In genomic region chr3:41991399-41991798, GRCh38 we compare ENCODE assay signal across 17 cellular contexts.
"Had no signal": no experiment of that assay in that cellular context is flagged by ENCODE, and none has a peak within 500 bp of the region (broad histone marks: within the 10 kb centered on the region; RNA-seq: fewer than 3 reads in every experiment).

No MANE protein-coding gene starts in this region.

- H3K27ac ChIP-seq: coronary artery, dorsolateral prefrontal cortex, heart left ventricle, right atrium auricular region, tibial nerve had no signal

- H3K4me3 Mint-ChIP-seq: naive thymus-derived CD4-positive, alpha-beta T cell; neural crest cell; stimulated activated effector memory CD8-positive, alpha-beta T cell treated with anti-CD3 and anti-CD28 coated beads, Interleukin-12 subunit alpha, Interleukin-12 subunit beta, amount 100 ng/mL, for 72 hours had no signal

- H3K4me1 Mint-ChIP-seq: neural crest cell; stimulated activated effector memory CD8-positive, alpha-beta T cell treated with anti-CD3 and anti-CD28 coated beads, Interleukin-12 subunit alpha, Interleukin-12 subunit beta, amount 100 ng/mL, for 72 hours had no signal

- H3K36me3 Mint-ChIP-seq: naive thymus-derived CD4-positive, alpha-beta T cell; stimulated activated effector memory CD8-positive, alpha-beta T cell treated with anti-CD3 and anti-CD28 coated beads, Interleukin-12 subunit alpha, Interleukin-12 subunit beta, amount 100 ng/mL, for 72 hours had no signal

- H3K4me3 ChIP-seq: coronary artery, dorsolateral prefrontal cortex, heart left ventricle, right atrium auricular region, tibial nerve had no signal

- H3K9me3 ChIP-seq: heart left ventricle, right atrium auricular region, tibial nerve had no signal

- H3K4me1 ChIP-seq: heart left ventricle, right atrium auricular region, tibial nerve had no signal

- H3K27ac Mint-ChIP-seq: naive thymus-derived CD4-positive, alpha-beta T cell; stimulated activated effector memory CD8-positive, alpha-beta T cell treated with anti-CD3 and anti-CD28 coated beads, Interleukin-12 subunit alpha, Interleukin-12 subunit beta, amount 100 ng/mL, for 72 hours had no signal

- H3K36me3 ChIP-seq: heart left ventricle, right atrium auricular region, tibial nerve had no signal

- ATAC-seq: esophagus mucosa; heart left ventricle; naive thymus-derived CD4-positive, alpha-beta T cell; stimulated activated effector memory CD8-positive, alpha-beta T cell treated with anti-CD3 and anti-CD28 coated beads, Interleukin-12 subunit alpha, Interleukin-12 subunit beta, amount 100 ng/mL, for 72 hours; stimulated activated naive CD8-positive, alpha-beta T cell treated with anti-CD3 and anti-CD28 coated beads, Interleukin-15, Interleukin-2, amounts not matched to agents 100 U/mL and 50 U/mL, for 24 hours had no signal

- H3K27me3 ChIP-seq: dorsolateral prefrontal cortex, heart left ventricle, right atrium auricular region, tibial nerve had no signal

- DNase-seq: dorsolateral prefrontal cortex; effector CD8-positive, alpha-beta T cell; heart left ventricle; hippocampal formation; kidney glomerular epithelial cell; mesendoderm; naive thymus-derived CD4-positive, alpha-beta T cell; small intestine; stimulated activated CD4-positive, alpha-beta T cell treated with anti-CD3 and anti-CD28 coated beads, Interleukin-4, amount 100 ng/mL, for 1 hour; stimulated activated CD8-positive, alpha-beta memory T cell treated with anti-CD3 and anti-CD28 coated beads, Interleukin-4, amount 100 ng/mL, for 48 hours; stimulated activated naive CD8-positive, alpha-beta T cell treated with anti-CD3 and anti-CD28 coated beads, Interleukin-15, Interleukin-2, amounts not matched to agents 100 U/mL and 50 U/mL, for 24 hours had no signal

- H3K9me3 Mint-ChIP-seq: naive thymus-derived CD4-positive, alpha-beta T cell; stimulated activated effector memory CD8-positive, alpha-beta T cell treated with anti-CD3 and anti-CD28 coated beads, Interleukin-12 subunit alpha, Interleukin-12 subunit beta, amount 100 ng/mL, for 72 hours had no signal
